ENCODE assay signal across 8 cellular contexts in the genomic region with DNA sequence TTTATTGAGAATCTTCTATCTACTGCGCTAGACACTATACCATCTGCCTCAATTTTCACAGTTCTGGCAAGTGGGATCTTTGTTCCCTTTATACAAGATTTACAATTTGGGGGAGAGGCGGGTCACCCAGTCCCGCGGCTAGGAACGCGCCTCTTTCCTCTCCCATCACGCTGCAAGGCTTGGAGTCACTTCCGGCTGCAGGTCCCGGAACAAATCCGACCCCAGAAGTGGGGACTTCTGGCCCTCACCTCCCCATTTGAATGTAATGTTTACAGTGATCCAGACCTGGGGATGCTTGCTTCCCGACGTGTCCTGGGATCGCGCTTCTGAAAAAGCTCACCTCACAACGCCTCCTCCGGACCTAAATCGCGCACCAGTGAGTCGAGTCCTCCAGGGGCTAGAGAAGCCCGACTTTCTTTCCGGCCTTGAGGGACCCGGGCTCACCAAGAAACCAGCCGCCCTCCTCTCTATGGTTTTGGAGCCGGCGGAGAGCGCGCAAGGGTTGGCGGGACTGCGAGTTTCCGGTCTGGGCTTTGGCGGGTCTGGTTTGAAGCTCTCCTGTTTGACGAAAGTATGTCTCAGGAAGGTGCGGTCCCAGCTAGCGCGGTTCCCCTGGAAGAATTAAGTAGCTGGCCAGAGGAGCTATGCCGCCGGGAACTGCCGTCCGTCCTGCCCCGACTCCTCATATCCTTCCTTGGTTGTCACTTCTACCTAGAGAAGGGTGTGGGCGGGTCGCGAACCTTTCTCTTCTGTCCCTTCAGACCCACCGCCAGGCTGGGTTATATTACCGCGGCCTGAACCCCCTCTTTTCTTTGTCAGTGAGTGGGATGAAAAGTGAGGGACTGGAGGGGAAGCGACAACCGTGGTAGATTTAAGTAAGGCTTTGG. TPM values are rescaled to one million over a fixed set of nuclear protein-coding genes. Genes with fewer than 3 reads are reported as not detected.
A peak's percentile ranks its signal among the peaks of the same experiment; 100 is the strongest.
DNase-seq lines count a peak whose midpoint lies in the region; TF ChIP-seq lines count a peak whose summit lies in the region.

Gene METTL18 (minus strand): TSS at position 378 of the 887 bp plus-strand sequence. CDS start 1,212 bp downstream, outside the sequence.

- H3K9me3 ChIP-seq in ES-I3 (ENCODE audit: control insufficient read depth, insufficient read depth, low read length) (no peaks in the 10 kb centered on the region), HAP-1 (no peaks in the 10 kb centered on the region), MM.1S (replicated peaks; ENCODE audit: insufficient read depth, low read length) (no peaks in the 10 kb centered on the region), stomach smooth muscle (ENCODE audit: control insufficient read depth in 2 of 2, low read length in 2 of 2) (no peaks in the 10 kb centered on the region)

- peak within 1 kb of the TSS; percentile 74 for H3K9ac ChIP-seq in ES-I3 (ENCODE audit: low read depth, low read length)
- H3K9ac ChIP-seq in MM.1S (ENCODE audit: low read length), result peak within 1 kb of the TSS; percentile 78
- H3K9ac ChIP-seq in stomach smooth muscle (ENCODE audit: low read length in 2 of 2), result peak within 1 kb of the TSS; percentile 78 to 91

- peak within 1 kb of the TSS; percentile 99 for H3K27ac Mint-ChIP-seq in neural crest cell (ENCODE audit: unreplicated experiment)

- H3K27ac ChIP-seq in MM.1S (ENCODE audit: low read length) (peak within 1 kb of the TSS; percentile 44), stomach smooth muscle (ENCODE audit: low read length) (peak within 1 kb of the TSS; percentile 83)

- 0 out of 2 replicates have a peak, but pooled peaks cover 11% of the 10 kb centered on the region for H3F3A ChIP-seq in MM.1S (ENCODE audit: insufficient read depth, low read length)

- H3K9me2 ChIP-seq in MM.1S (replicated peaks; ENCODE audit: insufficient read depth, low read length), result no peaks in the 10 kb centered on the region

- H3K4me1 ChIP-seq in ES-I3 (ENCODE audit: insufficient read depth, low read length) (peaks cover 8% of the 10 kb centered on the region; the same call in 1 of the 2 replicates), HAP-1 (peaks cover 20% of the 10 kb centered on the region), MM.1S (ENCODE audit: low read length) (peaks cover 7% of the 10 kb centered on the region; the same call in 1 of the 2 replicates), stomach smooth muscle (ENCODE audit: control insufficient read depth, insufficient read depth, low read length) (peaks cover 6% of the 10 kb centered on the region)

- H3K4me2 ChIP-seq in MM.1S (ENCODE audit: low read depth, low read length), result peak within 1 kb of the TSS; percentile 85

- H3K4me3 Mint-ChIP-seq in neural crest cell, result peak within 1 kb of the TSS; percentile 99

- TF ChIP-seq CTCF in MM.1S (IDR thresholded peaks at IDR 0.05; ENCODE audit: low read length) (no peak), foreskin fibroblast (IDR thresholded peaks at IDR 0.05; ENCODE audit: low read depth, low read length) (no peak), neural crest cell (conservative IDR thresholded peaks at IDR 0.05) (no peak)

- H4K20me1 ChIP-seq in MM.1S (ENCODE audit: insufficient read depth, low read length), result no peaks in the 10 kb centered on the region

- peaks cover 44% of the 10 kb centered on the region for H3K4me1 Mint-ChIP-seq in neural crest cell

- H3K36me3 ChIP-seq in ES-I3 (ENCODE audit: insufficient read depth, low read length) (no peaks in the 10 kb centered on the region), HAP-1 (replicated peaks) (no peaks in the 10 kb centered on the region), MM.1S (replicated peaks; ENCODE audit: insufficient read depth, low read length) (no peaks in the 10 kb centered on the region), stomach smooth muscle (ENCODE audit: control insufficient read depth in 2 of 2, insufficient read depth in 2 of 2, low read length in 2 of 2) (peaks cover 0 to 4% of the 10 kb centered on the region in 2 donors)

- no peaks in the 10 kb centered on the region for H3K27me3 Mint-ChIP-seq in neural crest cell (ENCODE audit: low read depth)

- peak within 1 kb of the TSS; percentile 82 for H3K4me3 ChIP-seq in HAP-1
- peak within 1 kb of the TSS; percentile 96 for H3K4me3 ChIP-seq in MM.1S (ENCODE audit: low read length)
- H3K4me3 ChIP-seq in foreskin fibroblast (ENCODE audit: low read depth in 1 of 2, low read length in 2 of 2), result peak within 1 kb of the TSS; percentile 91 to 93
- H3K4me3 ChIP-seq in stomach smooth muscle (ENCODE audit: low read length in 2 of 2), result peak within 1 kb of the TSS; percentile 81 to 92

- in situ Hi-C loops in HAP-1 (cut with MboI; ENCODE audit: low sequenced_read_pairs), result no loop called here

- H3K79me2 ChIP-seq in MM.1S (ENCODE audit: low read length), result peaks cover 63% of the 10 kb centered on the region

- H3K27me3 ChIP-seq in HAP-1 (ENCODE audit: low read depth), result no peaks in the 10 kb centered on the region
- no peaks in the 10 kb centered on the region for H3K27me3 ChIP-seq in MM.1S (replicated peaks; ENCODE audit: insufficient read depth, low read length)
- H3K27me3 ChIP-seq in stomach smooth muscle (ENCODE audit: control insufficient read depth in 1 of 2, insufficient read depth in 2 of 2, low read length in 2 of 2), result no peaks in the 10 kb centered on the region

- DNase-seq in HAP-1 (ENCODE audit: low spot score in 2 of 2), result peak; percentile 91 to 93
- peak; percentile 99 for DNase-seq in MM.1S
- DNase-seq in SIG-M5 (lab: John Stamatoyannopoulos, UW), result peak; percentile 67
- DNase-seq in activated gamma-delta T cell (lab: John Stamatoyannopoulos, UW), result peak; percentile 69
- DNase-seq in foreskin fibroblast, result peak; percentile 94 to 97
- peak; percentile 78 for DNase-seq in neural crest cell (ENCODE audit: low read depth, low spot score)

- peaks cover 15% of the 10 kb centered on the region for H3K36me3 Mint-ChIP-seq in neural crest cell (ENCODE audit: low read depth)

- peak within 1 kb of the TSS; percentile 94 for H2AFZ ChIP-seq in MM.1S (ENCODE audit: low read length)

- no peaks in the 10 kb centered on the region for H3K9me3 Mint-ChIP-seq in neural crest cell

RNA-seq across cellular contexts. Expression of gene METTL18, which starts in this region (rescaled TPM):
- 10.0 and 12.3 TPM in 2 replicates for total RNA-seq in neural crest cell

Comparison
In these comparisons a context has a peak if more than half of its experiments do, and no peak if none do; other contexts are left out.
1. Peak in every context shown above with its lines: DNase-seq, H3K4me3 ChIP-seq and H3K27ac ChIP-seq.